22 cellular contexts compared by ENCODE assay signal in genomic region chr10:3225589-3225988, GRCh38. TPM values are rescaled to one million over a fixed set of nuclear protein-coding genes. Genes with fewer than 3 reads are reported as not detected.
A peak's percentile ranks its signal among the peaks of the same experiment; 100 is the strongest.
DNase-seq lines count a peak whose midpoint lies in the region; ATAC-seq, FAIRE-seq and TF ChIP-seq lines count a peak whose summit lies in the region.
"Had no signal": no experiment of that assay in that cellular context is flagged by ENCODE, and none has a peak within 500 bp of the region (broad histone marks: within the 10 kb centered on the region; RNA-seq: fewer than 3 reads in every experiment).

No MANE protein-coding gene starts in this region.

- dilution Hi-C loops in mammary epithelial cell (cut with HindIII; ENCODE audit: low sequenced_read_pairs), result no loop called here

- CTCF ChIA-PET in mammary epithelial cell (lab: Charles Lee; ENCODE audit: low non-redundant PET), result no interaction called here

- H3K27me3 ChIP-seq in ACC112 (ENCODE audit: insufficient read depth, low read length) (no peaks in the 10 kb centered on the region), mammary epithelial cell (ENCODE audit: insufficient read depth, low read length) (no peaks in the 10 kb centered on the region)
- H3K27me3 ChIP-seq: transverse colon had no signal

- intact Hi-C loops in mammary epithelial cell (cut with micrococcal nuclease), result loop anchor here (5.0 to 10.0 kb wide), 2 partner anchors 1119 to 1447 kb away; no protein-coding TSS in a partner anchor
- intact Hi-C loops in Right ventricle myocardium inferior (cut with DNase I), result no loop called here

- no peak overlapping the region for H3K9ac ChIP-seq in mammary epithelial cell (ENCODE audit: insufficient read depth, low read length)
- H3K9ac ChIP-seq: KMS-11 had no signal

- H3K27ac ChIP-seq in ACC112 (ENCODE audit: low read depth, low read length), result peak overlapping the region; percentile 16; the same call in 1 of the 2 replicates
- H3K27ac ChIP-seq in mammary epithelial cell (ENCODE audit: insufficient read depth, low read depth, low read length), result no peak overlapping the region
- H3K27ac ChIP-seq: HL-60, KMS-11, skin epidermis, transverse colon had no signal

- no peak for TF ChIP-seq CTCF in mammary epithelial cell (conservative IDR thresholded peaks at IDR 0.05 in 1 of 2, IDR thresholded peaks at IDR 0.05 in 1 of 2; ENCODE audit: extremely low read depth in 1 of 2, insufficient read depth in 1 of 2, low read depth in 1 of 2, low read length in 2 of 2)

- peak overlapping the region; percentile 20 for H3K4me2 ChIP-seq in mammary epithelial cell (ENCODE audit: insufficient read depth, low read depth, low read length)
- H3K4me2 ChIP-seq: KMS-11 had no signal

- in situ Hi-C loops in mammary epithelial cell (cut with MboI; ENCODE audit: low sequenced_read_pairs in 2 of 2), result loop anchor here in 1 of 2 donors (25.0 kb wide), 2 partner anchors 1437 to 1537 kb away; no protein-coding TSS in a partner anchor

- no TSS peak for BruUV-seq in mammary epithelial cell (replicated peaks; lab: Mats Ljungman, UMichigan)

- ATAC-seq in Right ventricle myocardium inferior (no peak), HG02885 (IDR thresholded peaks at IDR 0.05; ENCODE audit: poor library complexity, unreplicated experiment) (no peak), GM21423 (IDR thresholded peaks at IDR 0.05; ENCODE audit: unreplicated experiment) (no peak), HG03108 (IDR thresholded peaks at IDR 0.05; ENCODE audit: unreplicated experiment) (no peak)

- H3K79me2 ChIP-seq in ACC112 (ENCODE audit: control insufficient read depth, insufficient read depth, low read length, unreplicated experiment) (no peaks in the 10 kb centered on the region), mammary epithelial cell (ENCODE audit: insufficient read depth, low read length) (no peaks in the 10 kb centered on the region)

- no peaks in the 10 kb centered on the region for H3K9me3 ChIP-seq in mammary epithelial cell (replicated peaks; ENCODE audit: insufficient read depth, low read length)
- H3K9me3 ChIP-seq: transverse colon had no signal

- no peak overlapping the region for H3K4me3 ChIP-seq in ACC112 (ENCODE audit: low read depth, low read length)
- H3K4me3 ChIP-seq in mammary epithelial cell (replicated peaks in 1 of 3; ENCODE audit: insufficient read depth in 1 of 3, low read depth in 2 of 3, low read length in 3 of 3), result no peak overlapping the region
- H3K4me3 ChIP-seq: skin epidermis, transverse colon had no signal

- H3K4me1 ChIP-seq in ACC112 (ENCODE audit: control insufficient read depth, insufficient read depth, low read length, unreplicated experiment) (peaks cover 31% of the 10 kb centered on the region), mammary epithelial cell (ENCODE audit: insufficient read depth, low read length) (peaks cover 32% of the 10 kb centered on the region)

- FAIRE-seq in HTR-8/SVneo (lab: Jason Lieb, UNC), result peak; percentile 26
- FAIRE-seq: D721Med had no signal

- 17% methylated on average over 3 of the region's 3 CpGs for WGBS in mammary epithelial cell (ENCODE audit: low coverage, missing lambda C conversion rate)

- no peak for DNase-seq in HTR-8/SVneo (ENCODE audit: insufficient read length, low spot score)
- DNase-seq in mammary epithelial cell, result peak; percentile 38
- DNase-seq in iris pigment epithelial cell (ENCODE audit: low read depth), result peak; percentile 84
- no peak for DNase-seq in Right ventricle myocardium inferior (ENCODE audit: missing footprints)
- DNase-seq: activated CD4-positive, alpha-beta T cell treated with anti-CD3 and anti-CD28 coated beads for 4 hours; activated CD8-positive, alpha-beta memory T cell treated with anti-CD3 and anti-CD28 coated beads, Interleukin-2, amount 50 U/mL, for 48 hours; activated naive CD4-positive, alpha-beta T cell treated with anti-CD3 and anti-CD28 coated beads, Interleukin-2, amount 50 U/mL, for 16 hours; cerebellar nuclear complex; left cardiac atrium; NCI-H1105 treated with DMSO at 0.1 percent for 48 hours; nucleus accumbens; SHP77; T-helper 9 cell; transverse colon had no signal

- H2AFZ ChIP-seq in ACC112 (ENCODE audit: low read length, unreplicated experiment) (no peak overlapping the region), mammary epithelial cell (ENCODE audit: low read depth, low read length) (no peak overlapping the region)

- H3K36me3 ChIP-seq in ACC112 (ENCODE audit: insufficient read depth, low read length) (no peaks in the 10 kb centered on the region), mammary epithelial cell (ENCODE audit: insufficient read depth, low read length) (no peaks in the 10 kb centered on the region)
- H3K36me3 ChIP-seq: transverse colon had no signal

- H4K20me1 ChIP-seq in mammary epithelial cell (ENCODE audit: insufficient read depth, low read length), result no peaks in the 10 kb centered on the region

RNA-seq across cellular contexts. Expression of gene PITRM1, which starts 53.0 kb away (rescaled TPM):
- 100 to 1,000 TPM in 1 of 2 donors, 10 to 100 TPM in 1; 99.0 to 127 TPM for total RNA-seq in mammary epithelial cell
- 71.5 TPM for polyA plus RNA-seq in mammary epithelial cell
- 118 TPM for polyA minus RNA-seq in mammary epithelial cell
- total RNA-seq in Right ventricle myocardium inferior, result 91.1 TPM

Comparison
In these comparisons a context has a peak if more than half of its experiments do, and no peak if none do; other contexts are left out.
1. DNase-seq: peak in mammary epithelial cell (single experiment) and iris pigment epithelial cell (single experiment); none in HTR-8/SVneo (single experiment) and Right ventricle myocardium inferior (single experiment).